ENCODE assay signal across 28 cellular contexts in the genomic region with DNA sequence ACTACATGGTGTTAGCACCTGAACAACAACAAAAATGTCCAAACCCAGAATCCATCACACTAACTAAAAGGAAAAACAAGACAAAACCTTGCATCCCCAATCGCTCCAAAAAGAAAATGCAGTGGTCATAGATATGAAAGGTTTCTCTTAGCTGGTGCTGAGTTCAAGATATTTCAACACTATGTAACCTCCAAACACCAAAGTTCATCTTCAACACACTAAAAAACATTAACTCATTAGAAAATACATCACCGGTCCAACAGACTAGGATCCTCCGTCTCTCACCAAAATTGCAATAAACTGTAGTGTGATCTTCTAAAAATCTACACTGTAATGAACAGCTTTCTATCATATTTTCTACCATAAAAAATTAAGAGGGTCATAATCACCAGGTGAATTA.
"Had no signal": no experiment of that assay in that cellular context is flagged by ENCODE, and none has a peak within 500 bp of the region (broad histone marks: within the 10 kb centered on the region; RNA-seq: fewer than 3 reads in every experiment).

No MANE protein-coding gene starts in this region.

- H3K4me1 ChIP-seq: lower lobe of right lung, pancreas, prostate gland, sigmoid colon, spleen, tibial nerve, uterus had no signal

- H3K27ac ChIP-seq: lower lobe of right lung, pancreas, prostate gland, sigmoid colon, spleen, tibial nerve, uterus had no signal

- H3K4me1 Mint-ChIP-seq: naive thymus-derived CD8-positive, alpha-beta T cell; nephron; neural crest cell; stimulated activated memory B cell treated with anti-CD40 and anti-IgM and Interleukin-4, amounts not matched to agents 10 μg/mL and 1 μg/mL and 100 μg/mL, for 72 hours had no signal

- H3K36me3 ChIP-seq: prostate gland, uterus had no signal

- H3K27me3 Mint-ChIP-seq: naive thymus-derived CD8-positive, alpha-beta T cell; stimulated activated memory B cell treated with anti-CD40 and anti-IgM and Interleukin-4, amounts not matched to agents 10 μg/mL and 1 μg/mL and 100 μg/mL, for 72 hours; stimulated activated naive CD8-positive, alpha-beta T cell treated with anti-CD3 and anti-CD28 coated beads, Interleukin-15, amount 100 ng/mL, for 72 hours; type B pancreatic cell had no signal

- H3K27ac Mint-ChIP-seq: nephron; stimulated activated memory B cell treated with anti-CD40 and anti-IgM and Interleukin-4, amounts not matched to agents 10 μg/mL and 1 μg/mL and 100 μg/mL, for 72 hours; stimulated activated naive CD8-positive, alpha-beta T cell treated with anti-CD3 and anti-CD28 coated beads, Interleukin-15, amount 100 ng/mL, for 72 hours; type B pancreatic cell had no signal

- DNase-seq: hypothalamus; immature natural killer cell; kidney; left ventricle myocardium superior; lower lobe of right lung; mammary epithelial cell; mesenchymal stem cell; naive thymus-derived CD8-positive, alpha-beta T cell; nucleus accumbens; pancreas; posterior cingulate gyrus; retina; right cardiac atrium; sigmoid colon; small intestine; spleen; stimulated activated CD4-positive, alpha-beta T cell treated with anti-CD3 and anti-CD28 coated beads, Interleukin-4, amount 100 ng/mL, for 24 hours; stimulated activated naive CD4-positive, alpha-beta T cell treated with Interleukin-2 at 50 U/mL for 16 hours; stimulated activated naive CD8-positive, alpha-beta T cell treated with anti-CD3 and anti-CD28 coated beads, Interleukin-15, amount 100 ng/mL, for 72 hours; substantia nigra; uterus had no signal

- H3K27me3 ChIP-seq: pancreas, sigmoid colon, spleen, tibial nerve, uterus had no signal

- H3K9me3 Mint-ChIP-seq: immature natural killer cell; naive thymus-derived CD8-positive, alpha-beta T cell; nephron; neural crest cell; stimulated activated memory B cell treated with anti-CD40 and anti-IgM and Interleukin-4, amounts not matched to agents 10 μg/mL and 1 μg/mL and 100 μg/mL, for 72 hours; stimulated activated naive CD8-positive, alpha-beta T cell treated with anti-CD3 and anti-CD28 coated beads, Interleukin-15, amount 100 ng/mL, for 72 hours; type B pancreatic cell had no signal

- H3K4me3 Mint-ChIP-seq: immature natural killer cell; naive thymus-derived CD8-positive, alpha-beta T cell; nephron; neural crest cell; stimulated activated memory B cell treated with anti-CD40 and anti-IgM and Interleukin-4, amounts not matched to agents 10 μg/mL and 1 μg/mL and 100 μg/mL, for 72 hours; stimulated activated naive CD8-positive, alpha-beta T cell treated with anti-CD3 and anti-CD28 coated beads, Interleukin-15, amount 100 ng/mL, for 72 hours; type B pancreatic cell had no signal

- H3K9me3 ChIP-seq: lower lobe of right lung, pancreas, prostate gland, sigmoid colon, spleen, tibial nerve, uterus had no signal

- H3K4me3 ChIP-seq: lower lobe of right lung, pancreas, prostate gland, sigmoid colon, spleen, tibial nerve, uterus had no signal

- FAIRE-seq: islet of Langerhans, kidney, pancreas, small intestine had no signal

- ATAC-seq: left ventricle myocardium superior; lower lobe of right lung; naive thymus-derived CD8-positive, alpha-beta T cell; pancreas; right cardiac atrium; stimulated activated memory B cell treated with anti-CD40 and anti-IgM and Interleukin-4, amounts not matched to agents 10 μg/mL and 1 μg/mL and 100 μg/mL, for 72 hours; stimulated activated naive CD8-positive, alpha-beta T cell treated with anti-CD3 and anti-CD28 coated beads, Interleukin-15, amount 100 ng/mL, for 72 hours had no signal
